6 cellular contexts compared by ENCODE assay signal in genomic region chr3:194543550-194543949, GRCh38.
"Had no signal": no experiment of that assay in that cellular context is flagged by ENCODE, and none has a peak within 500 bp of the region (broad histone marks: within the 10 kb centered on the region; RNA-seq: fewer than 3 reads in every experiment).

No MANE protein-coding gene starts in this region.

- H3K4me2 ChIP-seq: KMS-11 had no signal

- H3K9ac ChIP-seq: KMS-11 had no signal

- FAIRE-seq: HTR-8/SVneo had no signal

- H3K27ac ChIP-seq: HL-60, KMS-11 had no signal

- DNase-seq: IMR-90, KBM-7, KG1 had no signal
